Comparison of ENCODE assay signal across 17 cellular contexts in the genomic region with DNA sequence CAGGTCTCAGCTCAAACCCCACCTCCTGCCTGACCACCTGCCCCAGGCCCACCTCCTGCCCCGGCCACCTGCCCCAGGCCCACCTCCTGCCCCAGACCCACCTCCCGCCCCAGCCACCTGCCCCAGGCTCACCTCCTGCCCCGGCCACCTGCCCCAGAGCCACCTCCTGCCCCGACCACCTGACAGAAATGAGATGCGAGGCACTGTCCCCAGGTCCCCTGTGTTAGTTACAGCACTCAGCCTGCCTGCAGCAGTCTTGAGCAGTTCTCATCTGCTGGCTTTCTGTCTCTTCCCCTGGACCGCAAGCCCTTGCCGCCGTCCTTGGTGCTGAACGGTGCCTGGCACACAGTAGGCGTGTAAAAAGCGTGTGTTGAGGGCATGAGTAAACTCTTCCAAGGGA.
A peak's percentile ranks its signal among the peaks of the same experiment; 100 is the strongest.
DNase-seq lines count a peak whose midpoint lies in the region; ATAC-seq and TF ChIP-seq lines count a peak whose summit lies in the region.
"Had no signal": no experiment of that assay in that cellular context is flagged by ENCODE, and none has a peak within 500 bp of the region (broad histone marks: within the 10 kb centered on the region; RNA-seq: fewer than 3 reads in every experiment).

No MANE protein-coding gene starts in this region.

- H3K36me3 Mint-ChIP-seq in activated naive CD8-positive, alpha-beta T cell treated with anti-CD3 and anti-CD28 coated beads, Interleukin-2, amount 50 U/mL, for 24 hours (ENCODE audit: low read depth): no peaks in the 10 kb centered on the region
- H3K36me3 Mint-ChIP-seq in activated naive CD8-positive, alpha-beta T cell treated with anti-CD3 and anti-CD28 coated beads for 36 hours: no peaks in the 10 kb centered on the region
- H3K36me3 Mint-ChIP-seq in T-cell: no peaks in the 10 kb centered on the region
- H3K36me3 Mint-ChIP-seq: CD8-positive, alpha-beta memory T cell had no signal

- H3K4me1 ChIP-seq in upper lobe of right lung: no peaks in the 10 kb centered on the region

- H3K4me1 Mint-ChIP-seq in activated naive CD8-positive, alpha-beta T cell treated with anti-CD3 and anti-CD28 coated beads, Interleukin-2, amount 50 U/mL, for 24 hours: no peaks in the 10 kb centered on the region
- no peaks in the 10 kb centered on the region for H3K4me1 Mint-ChIP-seq in activated naive CD8-positive, alpha-beta T cell treated with anti-CD3 and anti-CD28 coated beads for 36 hours
- H3K4me1 Mint-ChIP-seq in T-cell: no peaks in the 10 kb centered on the region
- H3K4me1 Mint-ChIP-seq: activated CD4-positive, alpha-beta T cell treated with anti-CD3 and anti-CD28 coated beads for 36 hours; CD8-positive, alpha-beta memory T cell had no signal

- no peak overlapping the region for H3K27ac ChIP-seq in upper lobe of right lung
- H3K27ac ChIP-seq: ovary had no signal

- no peaks in the 10 kb centered on the region for H3K27me3 Mint-ChIP-seq in activated naive CD8-positive, alpha-beta T cell treated with anti-CD3 and anti-CD28 coated beads, Interleukin-2, amount 50 U/mL, for 24 hours
- H3K27me3 Mint-ChIP-seq in activated naive CD8-positive, alpha-beta T cell treated with anti-CD3 and anti-CD28 coated beads for 36 hours: no peaks in the 10 kb centered on the region
- peaks cover 0 to 5% of the 10 kb centered on the region in 2 donors for H3K27me3 Mint-ChIP-seq in T-cell
- H3K27me3 Mint-ChIP-seq: activated CD4-positive, alpha-beta T cell treated with anti-CD3 and anti-CD28 coated beads for 36 hours; CD8-positive, alpha-beta memory T cell had no signal

- no peak for DNase-seq in activated naive CD8-positive, alpha-beta T cell treated with anti-CD3 and anti-CD28 coated beads, Interleukin-2, amount 50 U/mL, for 24 hours
- no peak for DNase-seq in activated naive CD8-positive, alpha-beta T cell treated with anti-CD3 and anti-CD28 coated beads for 36 hours
- DNase-seq in T-cell (peak in 2 of 34 experiments; percentile 6 to 12), iPS-NIHi7 (ENCODE audit: extremely low spot score) (peak; percentile 49), upper lobe of right lung (no peak), amniotic stem cell (lab: John Stamatoyannopoulos, UW) (no peak), NCI-H748 treated with DMSO at 0.1 percent for 48 hours (lab: John Stamatoyannopoulos, UW) (no peak)
- DNase-seq in NK-92 treated with Interleukin-12 subunit alpha and Interleukin-12 subunit beta, amount 100 ng/mL, for 24 hours (lab: John Stamatoyannopoulos, UW): no peak
- DNase-seq: activated CD4-positive, alpha-beta T cell treated with anti-CD3 and anti-CD28 coated beads for 36 hours; activated naive CD4-positive, alpha-beta T cell treated with anti-CD3 and anti-CD28 coated beads, Interleukin-2, amount 50 U/mL, for 16 hours; CD8-positive, alpha-beta memory T cell; effector memory CD4-positive, alpha-beta T cell; KG1; NCI-H1417 treated with DMSO at 0.1 percent for 48 hours; NCI-H2227 treated with DMSO at 0.1 percent for 48 hours; OCI-M1 had no signal

- peak; percentile 44 for ATAC-seq in activated naive CD8-positive, alpha-beta T cell treated with anti-CD3 and anti-CD28 coated beads, Interleukin-2, amount 50 U/mL, for 24 hours
- ATAC-seq in T-cell (replicated peaks in 1 of 4) (peak in 3 of 4 experiments; percentile 17 to 40 (median 33)), upper lobe of right lung (peak; percentile 77)
- ATAC-seq: activated CD4-positive, alpha-beta T cell treated with anti-CD3 and anti-CD28 coated beads for 36 hours had no signal

- H3K27me3 ChIP-seq in upper lobe of right lung: no peaks in the 10 kb centered on the region
- H3K27me3 ChIP-seq: ovary had no signal

- intact Hi-C loops in upper lobe of right lung (cut with DNase I): no loop called here

- no peak overlapping the region for H3K4me3 ChIP-seq in upper lobe of right lung
- H3K4me3 ChIP-seq: ovary had no signal

- no peak for TF ChIP-seq CTCF in upper lobe of right lung (IDR thresholded peaks at IDR 0.05)

- POLR2A ChIA-PET in T-cell (lab: Charles Lee): no interaction called here

- no peaks in the 10 kb centered on the region for H3K9me3 Mint-ChIP-seq in activated naive CD8-positive, alpha-beta T cell treated with anti-CD3 and anti-CD28 coated beads, Interleukin-2, amount 50 U/mL, for 24 hours
- H3K9me3 Mint-ChIP-seq in activated naive CD8-positive, alpha-beta T cell treated with anti-CD3 and anti-CD28 coated beads for 36 hours: no peaks in the 10 kb centered on the region
- no peaks in the 10 kb centered on the region for H3K9me3 Mint-ChIP-seq in T-cell

- H3K36me3 ChIP-seq in upper lobe of right lung: no peaks in the 10 kb centered on the region
- H3K36me3 ChIP-seq: ovary had no signal

- no peak overlapping the region for H3K27ac Mint-ChIP-seq in activated naive CD8-positive, alpha-beta T cell treated with anti-CD3 and anti-CD28 coated beads, Interleukin-2, amount 50 U/mL, for 24 hours
- H3K27ac Mint-ChIP-seq in activated naive CD8-positive, alpha-beta T cell treated with anti-CD3 and anti-CD28 coated beads for 36 hours: no peak overlapping the region
- no peak overlapping the region for H3K27ac Mint-ChIP-seq in T-cell
- H3K27ac Mint-ChIP-seq: activated CD4-positive, alpha-beta T cell treated with anti-CD3 and anti-CD28 coated beads for 36 hours; CD8-positive, alpha-beta memory T cell had no signal

- CTCF ChIA-PET in T-cell (lab: Charles Lee): no interaction called here

- H3K4me3 Mint-ChIP-seq in activated naive CD8-positive, alpha-beta T cell treated with anti-CD3 and anti-CD28 coated beads, Interleukin-2, amount 50 U/mL, for 24 hours: no peak overlapping the region
- no peak overlapping the region for H3K4me3 Mint-ChIP-seq in activated naive CD8-positive, alpha-beta T cell treated with anti-CD3 and anti-CD28 coated beads for 36 hours
- no peak overlapping the region for H3K4me3 Mint-ChIP-seq in T-cell
- H3K4me3 Mint-ChIP-seq: activated CD4-positive, alpha-beta T cell treated with anti-CD3 and anti-CD28 coated beads for 36 hours; CD8-positive, alpha-beta memory T cell had no signal

- H3K9me3 ChIP-seq in upper lobe of right lung: no peaks in the 10 kb centered on the region
- H3K9me3 ChIP-seq: ovary had no signal
